In the genomic region with DNA sequence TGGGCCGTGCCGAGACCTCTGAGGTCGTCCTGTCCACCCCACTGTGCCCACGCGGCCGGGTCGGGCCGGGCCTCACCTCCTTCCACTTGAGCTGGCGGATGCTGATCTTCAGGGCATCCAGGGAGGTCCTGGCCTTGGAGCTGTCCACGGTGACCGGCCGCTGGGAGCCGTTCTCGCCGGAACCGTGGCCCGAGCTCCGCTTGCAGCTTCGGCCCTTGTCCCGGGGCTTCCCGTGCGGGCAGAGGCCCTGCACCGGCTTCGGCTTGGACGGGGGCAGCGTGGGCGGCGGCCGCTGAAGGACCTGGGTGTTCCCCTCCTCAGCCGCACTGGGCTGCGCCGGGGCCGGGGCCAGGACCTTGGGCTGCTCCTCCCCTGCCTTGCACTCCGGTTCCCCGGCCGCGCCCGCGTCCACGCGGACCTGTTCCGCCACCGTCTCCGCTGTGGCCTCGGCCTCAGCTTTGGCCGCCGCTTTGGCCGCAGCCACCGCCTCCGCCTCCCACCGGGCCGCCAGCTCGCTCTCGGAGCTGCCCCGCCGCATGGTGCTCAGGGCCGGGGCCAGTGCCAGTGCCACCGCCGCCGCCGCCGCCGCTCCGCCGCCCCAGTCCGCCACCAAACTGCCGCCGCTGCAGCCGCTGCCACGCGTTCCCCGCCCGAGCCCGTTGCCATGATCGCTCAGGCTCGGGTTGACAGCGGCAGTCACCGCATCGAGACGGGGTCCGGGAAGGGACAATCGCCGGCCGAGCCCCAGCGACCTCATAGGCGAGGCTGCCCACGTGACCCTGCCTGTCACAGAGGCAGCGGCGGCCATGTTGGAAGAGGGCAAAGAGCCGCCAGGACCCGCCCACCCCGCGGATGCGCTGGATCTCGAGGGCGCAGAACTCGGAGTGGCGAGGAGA, we compare ENCODE assay signal across 1 cellular context.
TF ChIP-seq lines count a peak whose summit lies in the region.

A gene with protein sequence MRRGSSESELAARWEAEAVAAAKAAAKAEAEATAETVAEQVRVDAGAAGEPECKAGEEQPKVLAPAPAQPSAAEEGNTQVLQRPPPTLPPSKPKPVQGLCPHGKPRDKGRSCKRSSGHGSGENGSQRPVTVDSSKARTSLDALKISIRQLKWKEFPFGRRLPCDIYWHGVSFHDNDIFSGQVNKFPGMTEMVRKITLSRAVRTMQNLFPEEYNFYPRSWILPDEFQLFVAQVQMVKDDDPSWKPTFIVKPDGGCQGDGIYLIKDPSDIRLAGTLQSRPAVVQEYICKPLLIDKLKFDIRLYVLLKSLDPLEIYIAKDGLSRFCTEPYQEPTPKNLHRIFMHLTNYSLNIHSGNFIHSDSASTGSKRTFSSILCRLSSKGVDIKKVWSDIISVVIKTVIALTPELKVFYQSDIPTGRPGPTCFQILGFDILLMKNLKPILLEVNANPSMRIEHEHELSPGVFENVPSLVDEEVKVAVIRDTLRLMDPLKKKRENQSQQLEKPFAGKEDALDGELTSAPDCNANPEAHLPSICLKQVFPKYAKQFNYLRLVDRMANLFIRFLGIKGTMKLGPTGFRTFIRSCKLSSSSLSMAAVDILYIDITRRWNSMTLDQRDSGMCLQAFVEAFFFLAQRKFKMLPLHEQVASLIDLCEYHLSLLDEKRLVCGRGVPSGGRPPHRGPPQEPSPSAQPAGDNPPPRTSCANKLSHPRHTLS (minus strand): TSS at position 698 of the 896 bp plus-strand sequence. CDS start 160 bp downstream, at position 538.

TF ChIP-seq in HEK293, 187 proteins besides CTCF, POLR2A, EP300 and RAD21 (continued from another document and continues in another):
- TF ChIP-seq ZSCAN5A (tag by site-specific recombination; IDR thresholded peaks at IDR 0.05) (no peak), ZNF114 (tag by site-specific recombination; IDR thresholded peaks at IDR 0.05) (no peak), SP3 (tag by site-specific recombination; IDR thresholded peaks at IDR 0.05) (peak; percentile 74), MZF1 (tag by site-specific recombination; IDR thresholded peaks at IDR 0.05; ENCODE audit: borderline replicate concordance) (no peak), ZNF549 (tag by site-specific recombination; IDR thresholded peaks at IDR 0.05) (no peak), GLIS2 (tag by site-specific recombination; IDR thresholded peaks at IDR 0.05) (peak; percentile 51; the same call in 1 of the 2 replicates), ZNF335 (tag by site-specific recombination; conservative IDR thresholded peaks at IDR 0.05) (peak; percentile 89), ZNF701 (tag by site-specific recombination; IDR thresholded peaks at IDR 0.05) (no peak), ZNF792 (tag by site-specific recombination; IDR thresholded peaks at IDR 0.05) (no peak), ZNF596 (tag by site-specific recombination; IDR thresholded peaks at IDR 0.05) (no peak), ZNF658 (tag by site-specific recombination; IDR thresholded peaks at IDR 0.05) (no peak), SP2 (tag by site-specific recombination; IDR thresholded peaks at IDR 0.05) (peak; percentile 61), ZNF600 (tag by site-specific recombination; IDR thresholded peaks at IDR 0.05) (no peak), ZNF843 (tag by site-specific recombination; IDR thresholded peaks at IDR 0.05) (no peak), ZNF211 (tag by site-specific recombination; IDR thresholded peaks at IDR 0.05; ENCODE audit: low read depth) (no peak), ZNF544 (tag by site-specific recombination; IDR thresholded peaks at IDR 0.05) (no peak), ZNF350 (tag by site-specific recombination; IDR thresholded peaks at IDR 0.05) (no peak), ZNF24 (tag by site-specific recombination; IDR thresholded peaks at IDR 0.05) (no peak), OVOL3 (tag by site-specific recombination; IDR thresholded peaks at IDR 0.05) (no peak), ZSCAN30 (tag by site-specific recombination; IDR thresholded peaks at IDR 0.05) (no peak), ZBTB17 (tag by site-specific recombination; IDR thresholded peaks at IDR 0.05) (peak; percentile 95), ZBTB8A (tag by site-specific recombination; IDR thresholded peaks at IDR 0.05) (no peak), WT1 (tag by site-specific recombination; IDR thresholded peaks at IDR 0.05) (no peak), ZFHX2 (tag by site-specific recombination; conservative IDR thresholded peaks at IDR 0.05) (peak; percentile 77), ZNF138 (tag by site-specific recombination; IDR thresholded peaks at IDR 0.05; ENCODE audit: borderline replicate concordance) (no peak), ZNF560 (tag by site-specific recombination; IDR thresholded peaks at IDR 0.05; ENCODE audit: borderline replicate concordance) (no peak), GLIS1 (tag by site-specific recombination; IDR thresholded peaks at IDR 0.05) (no peak), ZNF121 (tag by site-specific recombination; IDR thresholded peaks at IDR 0.05) (no peak), ZNF184 (tag by site-specific recombination; IDR thresholded peaks at IDR 0.05) (no peak), ZNF391 (tag by site-specific recombination; IDR thresholded peaks at IDR 0.05; ENCODE audit: borderline replicate concordance, low read depth) (no peak), ZNF133 (tag by site-specific recombination; IDR thresholded peaks at IDR 0.05) (no peak), ZNF404 (tag by site-specific recombination; IDR thresholded peaks at IDR 0.05) (no peak), ZNF837 (tag by site-specific recombination; IDR thresholded peaks at IDR 0.05) (no peak), SCRT2 (tag by site-specific recombination; IDR thresholded peaks at IDR 0.05) (no peak), ZNF366 (tag by site-specific recombination; conservative IDR thresholded peaks at IDR 0.05) (no peak), RBAK (tag by site-specific recombination; IDR thresholded peaks at IDR 0.05) (no peak), OSR2 (tag by site-specific recombination; IDR thresholded peaks at IDR 0.05) (no peak), ZNF23 (tag by site-specific recombination; IDR thresholded peaks at IDR 0.05; ENCODE audit: borderline replicate concordance) (no peak), ZFP37 (tag by site-specific recombination; IDR thresholded peaks at IDR 0.05) (no peak), FEZF1 (tag by site-specific recombination; IDR thresholded peaks at IDR 0.05) (no peak), ZFP41 (tag by site-specific recombination; IDR thresholded peaks at IDR 0.05; ENCODE audit: borderline replicate concordance) (no peak), ZBTB7A (tag by site-specific recombination; IDR thresholded peaks at IDR 0.05; ENCODE audit: low read depth) (no peak), KLF7 (tag by site-specific recombination; IDR thresholded peaks at IDR 0.05; ENCODE audit: borderline replicate concordance) (no peak), ZEB2 (tag by site-specific recombination; IDR thresholded peaks at IDR 0.05) (no peak; the same call in none of the 2 replicates), IKZF3 (tag by site-specific recombination; IDR thresholded peaks at IDR 0.05) (no peak), SETDB1 (IDR thresholded peaks at IDR 0.05; ENCODE audit: insufficient read length, low read length) (no peak), ZBTB20 (tag by site-specific recombination; IDR thresholded peaks at IDR 0.05) (peak; percentile 51), KLF8 (tag by site-specific recombination; IDR thresholded peaks at IDR 0.05) (peak; percentile 83), ZNF791 (tag by site-specific recombination; IDR thresholded peaks at IDR 0.05) (no peak), ZNF112 (tag by site-specific recombination; IDR thresholded peaks at IDR 0.05) (no peak), ZNF548 (tag by site-specific recombination; IDR thresholded peaks at IDR 0.05) (no peak), ZNF140 (tag by site-specific recombination; IDR thresholded peaks at IDR 0.05) (no peak)
- TF ChIP-seq, protein P1, sequence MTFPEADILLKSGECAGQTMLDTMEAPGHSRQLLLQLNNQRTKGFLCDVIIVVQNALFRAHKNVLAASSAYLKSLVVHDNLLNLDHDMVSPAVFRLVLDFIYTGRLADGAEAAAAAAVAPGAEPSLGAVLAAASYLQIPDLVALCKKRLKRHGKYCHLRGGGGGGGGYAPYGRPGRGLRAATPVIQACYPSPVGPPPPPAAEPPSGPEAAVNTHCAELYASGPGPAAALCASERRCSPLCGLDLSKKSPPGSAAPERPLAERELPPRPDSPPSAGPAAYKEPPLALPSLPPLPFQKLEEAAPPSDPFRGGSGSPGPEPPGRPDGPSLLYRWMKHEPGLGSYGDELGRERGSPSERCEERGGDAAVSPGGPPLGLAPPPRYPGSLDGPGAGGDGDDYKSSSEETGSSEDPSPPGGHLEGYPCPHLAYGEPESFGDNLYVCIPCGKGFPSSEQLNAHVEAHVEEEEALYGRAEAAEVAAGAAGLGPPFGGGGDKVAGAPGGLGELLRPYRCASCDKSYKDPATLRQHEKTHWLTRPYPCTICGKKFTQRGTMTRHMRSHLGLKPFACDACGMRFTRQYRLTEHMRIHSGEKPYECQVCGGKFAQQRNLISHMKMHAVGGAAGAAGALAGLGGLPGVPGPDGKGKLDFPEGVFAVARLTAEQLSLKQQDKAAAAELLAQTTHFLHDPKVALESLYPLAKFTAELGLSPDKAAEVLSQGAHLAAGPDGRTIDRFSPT (tag by site-specific recombination; IDR thresholded peaks at IDR 0.05) = no peak
- TF ChIP-seq, protein P2, sequence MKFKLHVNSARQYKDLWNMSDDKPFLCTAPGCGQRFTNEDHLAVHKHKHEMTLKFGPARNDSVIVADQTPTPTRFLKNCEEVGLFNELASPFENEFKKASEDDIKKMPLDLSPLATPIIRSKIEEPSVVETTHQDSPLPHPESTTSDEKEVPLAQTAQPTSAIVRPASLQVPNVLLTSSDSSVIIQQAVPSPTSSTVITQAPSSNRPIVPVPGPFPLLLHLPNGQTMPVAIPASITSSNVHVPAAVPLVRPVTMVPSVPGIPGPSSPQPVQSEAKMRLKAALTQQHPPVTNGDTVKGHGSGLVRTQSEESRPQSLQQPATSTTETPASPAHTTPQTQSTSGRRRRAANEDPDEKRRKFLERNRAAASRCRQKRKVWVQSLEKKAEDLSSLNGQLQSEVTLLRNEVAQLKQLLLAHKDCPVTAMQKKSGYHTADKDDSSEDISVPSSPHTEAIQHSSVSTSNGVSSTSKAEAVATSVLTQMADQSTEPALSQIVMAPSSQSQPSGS (tag by site-specific recombination; IDR thresholded peaks at IDR 0.05; ENCODE audit: low read depth) = no peak
- TF ChIP-seq, protein P3, sequence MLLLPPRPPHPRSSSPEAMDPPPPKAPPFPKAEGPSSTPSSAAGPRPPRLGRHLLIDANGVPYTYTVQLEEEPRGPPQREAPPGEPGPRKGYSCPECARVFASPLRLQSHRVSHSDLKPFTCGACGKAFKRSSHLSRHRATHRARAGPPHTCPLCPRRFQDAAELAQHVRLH (tag by site-specific recombination; IDR thresholded peaks at IDR 0.05) = no peak
- TF ChIP-seq, protein P4, sequence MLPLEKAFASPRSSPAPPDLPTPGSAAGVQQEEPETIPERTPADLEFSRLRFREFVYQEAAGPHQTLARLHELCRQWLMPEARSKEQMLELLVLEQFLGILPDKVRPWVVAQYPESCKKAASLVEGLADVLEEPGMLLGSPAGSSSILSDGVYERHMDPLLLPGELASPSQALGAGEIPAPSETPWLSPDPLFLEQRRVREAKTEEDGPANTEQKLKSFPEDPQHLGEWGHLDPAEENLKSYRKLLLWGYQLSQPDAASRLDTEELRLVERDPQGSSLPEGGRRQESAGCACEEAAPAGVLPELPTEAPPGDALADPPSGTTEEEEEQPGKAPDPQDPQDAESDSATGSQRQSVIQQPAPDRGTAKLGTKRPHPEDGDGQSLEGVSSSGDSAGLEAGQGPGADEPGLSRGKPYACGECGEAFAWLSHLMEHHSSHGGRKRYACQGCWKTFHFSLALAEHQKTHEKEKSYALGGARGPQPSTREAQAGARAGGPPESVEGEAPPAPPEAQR (tag by site-specific recombination; IDR thresholded peaks at IDR 0.05) = no peak
- TF ChIP-seq, protein P5, sequence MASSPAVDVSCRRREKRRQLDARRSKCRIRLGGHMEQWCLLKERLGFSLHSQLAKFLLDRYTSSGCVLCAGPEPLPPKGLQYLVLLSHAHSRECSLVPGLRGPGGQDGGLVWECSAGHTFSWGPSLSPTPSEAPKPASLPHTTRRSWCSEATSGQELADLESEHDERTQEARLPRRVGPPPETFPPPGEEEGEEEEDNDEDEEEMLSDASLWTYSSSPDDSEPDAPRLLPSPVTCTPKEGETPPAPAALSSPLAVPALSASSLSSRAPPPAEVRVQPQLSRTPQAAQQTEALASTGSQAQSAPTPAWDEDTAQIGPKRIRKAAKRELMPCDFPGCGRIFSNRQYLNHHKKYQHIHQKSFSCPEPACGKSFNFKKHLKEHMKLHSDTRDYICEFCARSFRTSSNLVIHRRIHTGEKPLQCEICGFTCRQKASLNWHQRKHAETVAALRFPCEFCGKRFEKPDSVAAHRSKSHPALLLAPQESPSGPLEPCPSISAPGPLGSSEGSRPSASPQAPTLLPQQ (tag by site-specific recombination; IDR thresholded peaks at IDR 0.05) = no peak
- TF ChIP-seq, protein P6, sequence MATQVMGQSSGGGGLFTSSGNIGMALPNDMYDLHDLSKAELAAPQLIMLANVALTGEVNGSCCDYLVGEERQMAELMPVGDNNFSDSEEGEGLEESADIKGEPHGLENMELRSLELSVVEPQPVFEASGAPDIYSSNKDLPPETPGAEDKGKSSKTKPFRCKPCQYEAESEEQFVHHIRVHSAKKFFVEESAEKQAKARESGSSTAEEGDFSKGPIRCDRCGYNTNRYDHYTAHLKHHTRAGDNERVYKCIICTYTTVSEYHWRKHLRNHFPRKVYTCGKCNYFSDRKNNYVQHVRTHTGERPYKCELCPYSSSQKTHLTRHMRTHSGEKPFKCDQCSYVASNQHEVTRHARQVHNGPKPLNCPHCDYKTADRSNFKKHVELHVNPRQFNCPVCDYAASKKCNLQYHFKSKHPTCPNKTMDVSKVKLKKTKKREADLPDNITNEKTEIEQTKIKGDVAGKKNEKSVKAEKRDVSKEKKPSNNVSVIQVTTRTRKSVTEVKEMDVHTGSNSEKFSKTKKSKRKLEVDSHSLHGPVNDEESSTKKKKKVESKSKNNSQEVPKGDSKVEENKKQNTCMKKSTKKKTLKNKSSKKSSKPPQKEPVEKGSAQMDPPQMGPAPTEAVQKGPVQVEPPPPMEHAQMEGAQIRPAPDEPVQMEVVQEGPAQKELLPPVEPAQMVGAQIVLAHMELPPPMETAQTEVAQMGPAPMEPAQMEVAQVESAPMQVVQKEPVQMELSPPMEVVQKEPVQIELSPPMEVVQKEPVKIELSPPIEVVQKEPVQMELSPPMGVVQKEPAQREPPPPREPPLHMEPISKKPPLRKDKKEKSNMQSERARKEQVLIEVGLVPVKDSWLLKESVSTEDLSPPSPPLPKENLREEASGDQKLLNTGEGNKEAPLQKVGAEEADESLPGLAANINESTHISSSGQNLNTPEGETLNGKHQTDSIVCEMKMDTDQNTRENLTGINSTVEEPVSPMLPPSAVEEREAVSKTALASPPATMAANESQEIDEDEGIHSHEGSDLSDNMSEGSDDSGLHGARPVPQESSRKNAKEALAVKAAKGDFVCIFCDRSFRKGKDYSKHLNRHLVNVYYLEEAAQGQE (tag by site-specific recombination; IDR thresholded peaks at IDR 0.05) = peak; percentile 94
